In the genomic region with DNA sequence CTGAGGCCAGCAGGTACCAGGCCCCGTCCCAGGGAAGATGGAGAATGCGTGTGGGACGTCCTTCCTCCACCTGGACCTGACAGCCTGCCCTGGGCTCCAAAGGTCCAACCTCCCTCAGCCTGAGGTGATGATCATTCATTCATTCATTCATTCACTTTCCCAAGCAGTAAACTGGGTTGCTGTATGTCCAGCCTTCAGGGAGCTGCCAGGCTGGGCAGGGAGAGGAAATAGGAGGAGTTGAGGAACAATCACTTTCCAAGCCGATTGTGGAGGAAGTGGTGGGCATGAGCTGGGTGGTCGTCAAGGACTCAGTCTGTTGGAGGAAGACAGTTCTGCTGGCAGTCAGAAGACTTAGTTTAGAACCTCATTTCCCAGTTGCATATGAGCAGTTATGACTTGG, we compare ENCODE assay signal across 1 cellular context.
TF ChIP-seq lines count a peak whose summit lies in the region.

No MANE protein-coding gene starts in this region.

TF ChIP-seq in K562, 482 proteins besides CTCF, POLR2A, EP300 and RAD21:
- peak; percentile 41; the same call in 1 of the 2 replicates for TF ChIP-seq ZNF24 (IDR thresholded peaks at IDR 0.05)
- TF ChIP-seq, protein P1, sequence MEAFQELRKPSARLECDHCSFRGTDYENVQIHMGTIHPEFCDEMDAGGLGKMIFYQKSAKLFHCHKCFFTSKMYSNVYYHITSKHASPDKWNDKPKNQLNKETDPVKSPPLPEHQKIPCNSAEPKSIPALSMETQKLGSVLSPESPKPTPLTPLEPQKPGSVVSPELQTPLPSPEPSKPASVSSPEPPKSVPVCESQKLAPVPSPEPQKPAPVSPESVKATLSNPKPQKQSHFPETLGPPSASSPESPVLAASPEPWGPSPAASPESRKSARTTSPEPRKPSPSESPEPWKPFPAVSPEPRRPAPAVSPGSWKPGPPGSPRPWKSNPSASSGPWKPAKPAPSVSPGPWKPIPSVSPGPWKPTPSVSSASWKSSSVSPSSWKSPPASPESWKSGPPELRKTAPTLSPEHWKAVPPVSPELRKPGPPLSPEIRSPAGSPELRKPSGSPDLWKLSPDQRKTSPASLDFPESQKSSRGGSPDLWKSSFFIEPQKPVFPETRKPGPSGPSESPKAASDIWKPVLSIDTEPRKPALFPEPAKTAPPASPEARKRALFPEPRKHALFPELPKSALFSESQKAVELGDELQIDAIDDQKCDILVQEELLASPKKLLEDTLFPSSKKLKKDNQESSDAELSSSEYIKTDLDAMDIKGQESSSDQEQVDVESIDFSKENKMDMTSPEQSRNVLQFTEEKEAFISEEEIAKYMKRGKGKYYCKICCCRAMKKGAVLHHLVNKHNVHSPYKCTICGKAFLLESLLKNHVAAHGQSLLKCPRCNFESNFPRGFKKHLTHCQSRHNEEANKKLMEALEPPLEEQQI (IDR thresholded peaks at IDR 0.05) = no peak
